In the genomic region with DNA sequence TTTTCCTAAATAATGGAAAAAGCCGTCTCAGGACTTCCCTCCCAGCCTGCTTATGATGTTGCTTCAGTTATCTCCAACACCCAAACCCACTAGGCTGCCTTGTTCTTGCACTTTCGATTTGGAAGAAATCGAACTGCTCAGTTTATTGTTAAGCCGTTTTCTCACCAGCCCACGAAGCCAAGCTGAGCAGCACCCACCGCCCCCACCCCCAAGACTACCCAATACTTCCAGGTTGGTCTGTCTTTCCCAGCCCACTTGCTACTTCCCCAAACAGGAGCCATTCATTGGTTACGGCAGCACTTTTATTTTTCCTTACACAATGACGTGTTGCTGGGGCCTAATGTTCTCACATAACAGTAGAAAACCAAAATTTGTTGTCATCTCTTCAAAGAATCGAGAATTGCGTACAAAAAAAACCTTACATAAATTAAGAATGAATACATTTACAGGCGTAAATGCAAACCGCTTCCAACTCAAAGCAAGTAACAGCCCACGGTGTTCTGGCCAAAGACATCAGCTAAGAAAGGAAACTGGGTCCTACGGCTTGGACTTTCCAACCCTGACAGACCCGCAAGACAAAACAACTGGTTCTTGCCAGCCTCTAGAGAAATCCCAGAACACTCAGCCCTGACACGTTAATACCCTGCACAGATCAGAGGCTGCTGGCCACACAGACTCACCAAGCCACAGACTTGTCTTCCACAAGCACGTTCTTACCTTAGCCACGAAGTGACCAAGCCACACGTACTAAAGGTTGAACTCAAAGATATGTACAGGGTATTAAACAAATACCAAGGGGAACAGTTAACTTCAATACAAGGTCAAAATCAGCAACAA, we compare ENCODE assay signal across 8 cellular contexts. TPM values are rescaled to one million over a fixed set of nuclear protein-coding genes. Genes with fewer than 3 reads are reported as not detected.
DNase-seq lines count a peak whose midpoint lies in the region; ATAC-seq and TF ChIP-seq lines count a peak whose summit lies in the region.

No MANE protein-coding gene starts in this region.

- ATAC-seq in memory B cell (ENCODE audit: low read depth) (no peak), HG03135 (IDR thresholded peaks at IDR 0.05; ENCODE audit: unreplicated experiment) (no peak)

- DNase-seq in Calu3 (no peak), NT2/D1 (ENCODE audit: low read depth, low spot score) (no peak), brain microvascular endothelial cell (no peak), memory B cell (ENCODE audit: low spot score in 2 of 2) (no peak), transverse colon (no peak), putamen (ENCODE audit: low spot score) (no peak), GM13976 (ENCODE audit: low spot score) (no peak)

- H3K36me3 ChIP-seq in NT2/D1 (ENCODE audit: insufficient read depth, insufficient read length, low read length) (peaks cover 37% of the 10 kb centered on the region), brain microvascular endothelial cell (replicated peaks) (peaks cover 40% of the 10 kb centered on the region), transverse colon (peaks cover 0 to 24% (median 17%) of the 10 kb centered on the region in 4 donors)

- H3K4me3 ChIP-seq in NT2/D1 (ENCODE audit: insufficient read length, low read depth) (peak overlapping the region; percentile 99), brain microvascular endothelial cell (ENCODE audit: low read depth, low read length) (peak overlapping the region; percentile 97), transverse colon (peak overlapping the region; percentile 58 to 87 (median 84))

- WGBS in transverse colon (ENCODE audit: low coverage in 1 of 2), 2 donors, result 1 to 2% methylated on average over 7 to 19 of the region's 19 CpGs

- H3K27ac ChIP-seq in brain microvascular endothelial cell (peak overlapping the region; percentile 19), transverse colon (peak overlapping the region; percentile 99 to 100 (median 100))

- intact Hi-C loops in Calu3 (cut with micrococcal nuclease; ENCODE audit: unreplicated experiment) (loop anchor here (10.0 kb wide), 1 partner anchor 465 kb away; no protein-coding TSS in a partner anchor), transverse colon (cut with DNase I; ENCODE audit: low total_unique reads) (no loop called here)

- no peaks in the 10 kb centered on the region for H3K9me3 Mint-ChIP-seq in Calu3 (ENCODE audit: low read depth, unreplicated experiment)
- H3K9me3 Mint-ChIP-seq in memory B cell, result no peaks in the 10 kb centered on the region

- H3K27ac Mint-ChIP-seq in Calu3 (ENCODE audit: unreplicated experiment) (peak overlapping the region; percentile 100), memory B cell (peak overlapping the region; percentile 98)

- H3K4me1 Mint-ChIP-seq in Calu3 (ENCODE audit: low read depth, unreplicated experiment) (peaks cover 18% of the 10 kb centered on the region), memory B cell (peaks cover 35% of the 10 kb centered on the region)

- peak; percentile 2 for TF ChIP-seq POLR2A in transverse colon (IDR thresholded peaks at IDR 0.05)

- H3K4me3 Mint-ChIP-seq in Calu3 (ENCODE audit: low read depth, unreplicated experiment) (peak overlapping the region; percentile 100), memory B cell (peak overlapping the region; percentile 99)

- H3K36me3 Mint-ChIP-seq in Calu3 (ENCODE audit: insufficient read depth, unreplicated experiment) (peaks cover 89% of the 10 kb centered on the region), memory B cell (peaks cover 38% of the 10 kb centered on the region)

- in situ Hi-C loops in brain microvascular endothelial cell (cut with HindIII; ENCODE audit: low pct_ligation_motif_present, low sequenced_read_pairs), result loop anchor here (10.0 kb wide), 1 partner anchor 105 kb away; no protein-coding TSS in a partner anchor
- in situ Hi-C loops in transverse colon (cut with MboI; ENCODE audit: low pct_ligation_motif_present in 1 of 4, low pct_unique_long_range_greater_than_20kb in 1 of 4, low sequenced_read_pairs in 3 of 4), result no loop called here
- in situ Hi-C loops in GM13976 (cut with MboI; ENCODE audit: low sequenced_read_pairs, unreplicated experiment), result no loop called here

- CTCF ChIA-PET in Calu3 (lab: Charles Lee), result no interaction called here

- TF ChIP-seq EP300 in transverse colon (IDR thresholded peaks at IDR 0.05; ENCODE audit: low read depth), result no peak

- H3K4me1 ChIP-seq in NT2/D1 (ENCODE audit: insufficient read depth, insufficient read length), result peaks cover 2% of the 10 kb centered on the region
- H3K4me1 ChIP-seq in transverse colon, result peaks cover 7 to 26% (median 13%) of the 10 kb centered on the region in 4 donors

- BruUV-seq in Calu3 (replicated peaks; lab: Mats Ljungman, UMichigan), result no TSS peak

- H3K9ac ChIP-seq in NT2/D1 (ENCODE audit: insufficient read length, low read depth), result peak overlapping the region; percentile 98

- H3K27me3 ChIP-seq in NT2/D1 (ENCODE audit: insufficient read depth, insufficient read length), result no peaks in the 10 kb centered on the region
- no peaks in the 10 kb centered on the region for H3K27me3 ChIP-seq in brain microvascular endothelial cell (replicated peaks)
- H3K27me3 ChIP-seq in transverse colon, result no peaks in the 10 kb centered on the region

- no peaks in the 10 kb centered on the region for H3K27me3 Mint-ChIP-seq in Calu3 (ENCODE audit: unreplicated experiment)
- H3K27me3 Mint-ChIP-seq in memory B cell, result no peaks in the 10 kb centered on the region

- TF ChIP-seq CTCF in Calu3 (IDR thresholded peaks at IDR 0.05; ENCODE audit: unreplicated experiment), result no peak
- TF ChIP-seq CTCF in brain microvascular endothelial cell (IDR thresholded peaks at IDR 0.05; ENCODE audit: low read depth, low read length, missing control alignments), result no peak
- no peak for TF ChIP-seq CTCF in transverse colon (IDR thresholded peaks at IDR 0.05)
- no peak for TF ChIP-seq CTCF in GM13976 (IDR thresholded peaks at IDR 0.05; ENCODE audit: borderline replicate concordance, control extremely low read depth, extremely low read depth, insufficient read depth, missing control alignments)

- H3K9me3 ChIP-seq in NT2/D1 (ENCODE audit: insufficient read depth, low read length), result no peaks in the 10 kb centered on the region
- H3K9me3 ChIP-seq in transverse colon, result no peaks in the 10 kb centered on the region

RNA-seq across cellular contexts. Expression of gene ACTG1, which starts 2.7 kb away (rescaled TPM):
- total RNA-seq in Calu3 (2022) (2,184 and 2,327 TPM in 2 replicates), transverse colon (1,000 to 10,000 TPM; 2,099 to 4,882 (median 4,009) TPM)

RNA-seq across cellular contexts. Expression of gene FSCN2, which starts 18.3 kb away (rescaled TPM):
- total RNA-seq in Calu3 (2022) (5.5 and 7.0 TPM in 2 replicates), transverse colon (10 to 100 TPM in 2 of 4 donors, 1 to 10 TPM in 2; 2.3 to 36.4 (median 17.2) TPM)

RNA-seq across cellular contexts. Expression of gene FAAP100, which starts 42.2 kb away (rescaled TPM):
- 39.4 and 39.7 TPM in 2 replicates for total RNA-seq in Calu3 (2022)
- total RNA-seq in transverse colon, result 10 to 100 TPM; 26.2 to 90.5 (median 37.4) TPM
